In the genomic region with DNA sequence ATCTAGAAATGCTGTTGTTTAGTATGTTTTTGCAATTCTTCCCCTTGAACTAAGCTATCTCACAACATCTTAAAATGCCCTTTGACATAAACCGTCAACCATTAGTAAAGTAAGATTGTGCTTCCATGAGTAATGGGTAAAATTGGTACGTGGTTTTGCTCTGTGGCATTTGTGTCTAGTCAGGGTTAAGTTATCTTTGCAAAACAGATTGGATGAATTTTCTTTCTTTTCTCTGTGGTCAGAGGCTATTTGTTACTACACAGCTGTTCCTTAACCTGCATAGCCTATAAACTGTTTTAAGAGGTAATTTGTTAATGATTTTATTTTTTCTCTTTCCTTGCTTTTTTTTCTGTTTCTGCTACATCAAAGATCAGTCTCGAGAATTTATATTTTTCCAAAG, we compare ENCODE assay signal across 15 cellular contexts.
DNase-seq lines count a peak whose midpoint lies in the region; ATAC-seq, FAIRE-seq and TF ChIP-seq lines count a peak whose summit lies in the region.
"Had no signal": no experiment of that assay in that cellular context is flagged by ENCODE, and none has a peak within 500 bp of the region (broad histone marks: within the 10 kb centered on the region; RNA-seq: fewer than 3 reads in every experiment).

No MANE protein-coding gene starts in this region.

- H3F3A ChIP-seq in MM.1S (ENCODE audit: insufficient read depth, low read length) (no peaks in the 10 kb centered on the region), neural progenitor cell (ENCODE audit: low read depth) (peaks cover 9% of the 10 kb centered on the region)

- H3K79me2 ChIP-seq in MM.1S (ENCODE audit: low read length) (peaks cover 95% of the 10 kb centered on the region), neural progenitor cell (ENCODE audit: low read depth) (peaks cover 97% of the 10 kb centered on the region)

- FAIRE-seq in pancreas (lab: Jason Lieb, UNC) = no peak

- peak; percentile 68 for DNase-seq in ELR (ENCODE audit: low read depth)
- DNase-seq in MM.1S = peak; percentile 23
- peak; percentile 95 for DNase-seq in amniotic epithelial cell (ENCODE audit: low read depth)
- peak; percentile 22 for DNase-seq in kidney glomerular epithelial cell (lab: John Stamatoyannopoulos, UW)
- DNase-seq in pancreas = no peak
- no peak for DNase-seq in right cardiac atrium
- no peak for DNase-seq in cerebellar nuclear complex (lab: John Stamatoyannopoulos, UW)
- DNase-seq in neural progenitor cell (ENCODE audit: low spot score) = no peak
- DNase-seq: CD4-positive, alpha-beta T cell; foreskin melanocyte; naive B cell; Peyer's patch; sigmoid colon had no signal

- H2AFZ ChIP-seq in MM.1S (ENCODE audit: low read length) (no peak overlapping the region), neural progenitor cell (replicated peaks) (no peak overlapping the region)

- H3K4me3 ChIP-seq in MM.1S (ENCODE audit: low read length) = no peak overlapping the region
- no peak overlapping the region for H3K4me3 ChIP-seq in pancreas
- H3K4me3 ChIP-seq in right cardiac atrium (ENCODE audit: low read length) = no peak overlapping the region
- H3K4me3 ChIP-seq in neural progenitor cell = no peak overlapping the region
- H3K4me3 ChIP-seq: coronary artery, Peyer's patch, sigmoid colon had no signal

- no peaks in the 10 kb centered on the region for H3K9me2 ChIP-seq in MM.1S (replicated peaks; ENCODE audit: insufficient read depth, low read length)

- WGBS in pancreas, 2 donors = 92 to 96% methylated on average over 3 of the region's 3 CpGs
- WGBS in right cardiac atrium = 93% methylated on average over 3 of the region's 3 CpGs

- ATAC-seq in pancreas (no peak), right cardiac atrium (no peak)

- H3K4me1 ChIP-seq in MM.1S (ENCODE audit: low read length) (peaks cover 9% of the 10 kb centered on the region; the same call in 1 of the 2 replicates), pancreas (peaks cover 0 to 5% (median 0%) of the 10 kb centered on the region in 3 donors), right cardiac atrium (ENCODE audit: control insufficient read depth, insufficient read depth, low read length) (peaks cover 13% of the 10 kb centered on the region), neural progenitor cell (peaks cover 28% of the 10 kb centered on the region)

- no peaks in the 10 kb centered on the region for H3K36me3 ChIP-seq in MM.1S (replicated peaks; ENCODE audit: insufficient read depth, low read length)
- no peaks in the 10 kb centered on the region for H3K36me3 ChIP-seq in pancreas
- H3K36me3 ChIP-seq in neural progenitor cell = no peaks in the 10 kb centered on the region
- H3K36me3 ChIP-seq: Peyer's patch, sigmoid colon had no signal

- H3K27ac ChIP-seq in MM.1S (ENCODE audit: low read length) (no peak overlapping the region), pancreas (no peak overlapping the region), right cardiac atrium (ENCODE audit: low read length) (no peak overlapping the region), neural progenitor cell (no peak overlapping the region)
- H3K27ac ChIP-seq: coronary artery, Peyer's patch, sigmoid colon had no signal

- no peaks in the 10 kb centered on the region for H4K20me1 ChIP-seq in MM.1S (ENCODE audit: insufficient read depth, low read length)
- peaks cover 38% of the 10 kb centered on the region for H4K20me1 ChIP-seq in neural progenitor cell (ENCODE audit: low read depth)

- H3K9me3 Mint-ChIP-seq in neural progenitor cell = peaks cover 14% of the 10 kb centered on the region
- H3K9me3 Mint-ChIP-seq: activated naive CD4-positive, alpha-beta T cell treated with anti-CD3 and anti-CD28 coated beads, Interleukin-2, amount 50 U/mL, for 24 hours; CD4-positive, alpha-beta T cell; naive B cell had no signal

- peaks cover 21% of the 10 kb centered on the region for H3K36me3 Mint-ChIP-seq in neural progenitor cell

- H3K9ac ChIP-seq in MM.1S (ENCODE audit: low read length) (no peak overlapping the region), neural progenitor cell (no peak overlapping the region)

- H3K9me3 ChIP-seq in MM.1S (replicated peaks; ENCODE audit: insufficient read depth, low read length) (no peaks in the 10 kb centered on the region), pancreas (no peaks in the 10 kb centered on the region), right cardiac atrium (ENCODE audit: control insufficient read depth, low read length) (no peaks in the 10 kb centered on the region), neural progenitor cell (ENCODE audit: low read depth) (no peaks in the 10 kb centered on the region)
- H3K9me3 ChIP-seq: Peyer's patch, sigmoid colon had no signal

- H3K27me3 Mint-ChIP-seq in neural progenitor cell (ENCODE audit: insufficient read depth, low read depth) = peaks cover 3% of the 10 kb centered on the region
- H3K27me3 Mint-ChIP-seq: activated naive CD4-positive, alpha-beta T cell treated with anti-CD3 and anti-CD28 coated beads, Interleukin-2, amount 50 U/mL, for 24 hours; CD4-positive, alpha-beta T cell; naive B cell had no signal

- H3K4me1 Mint-ChIP-seq in neural progenitor cell = peaks cover 17% of the 10 kb centered on the region

- H3K27ac Mint-ChIP-seq in neural progenitor cell = no peak overlapping the region
- H3K27ac Mint-ChIP-seq: activated naive CD4-positive, alpha-beta T cell treated with anti-CD3 and anti-CD28 coated beads, Interleukin-2, amount 50 U/mL, for 24 hours; CD4-positive, alpha-beta T cell had no signal

- TF ChIP-seq CTCF in MM.1S (IDR thresholded peaks at IDR 0.05; ENCODE audit: low read length) (no peak), pancreas (IDR thresholded peaks at IDR 0.05) (no peak), neural progenitor cell (IDR thresholded peaks at IDR 0.05) (no peak)

- intact Hi-C loops in pancreas (cut with DNase I) = no loop called here
- intact Hi-C loops in right cardiac atrium (cut with DNase I) = no loop called here

- H3K4me3 Mint-ChIP-seq in neural progenitor cell = no peak overlapping the region
- H3K4me3 Mint-ChIP-seq: activated naive CD4-positive, alpha-beta T cell treated with anti-CD3 and anti-CD28 coated beads, Interleukin-2, amount 50 U/mL, for 24 hours; CD4-positive, alpha-beta T cell; naive B cell had no signal

- no peaks in the 10 kb centered on the region for H3K27me3 ChIP-seq in MM.1S (replicated peaks; ENCODE audit: insufficient read depth, low read length)
- H3K27me3 ChIP-seq in pancreas = no peaks in the 10 kb centered on the region
- H3K27me3 ChIP-seq in right cardiac atrium (ENCODE audit: control insufficient read depth, insufficient read depth) = no peaks in the 10 kb centered on the region
- H3K27me3 ChIP-seq in neural progenitor cell = no peaks in the 10 kb centered on the region
- H3K27me3 ChIP-seq: Peyer's patch, sigmoid colon had no signal

- H3K4me2 ChIP-seq in MM.1S (ENCODE audit: low read depth, low read length) (no peak overlapping the region), neural progenitor cell (no peak overlapping the region)

Comparison
In these comparisons a context has a peak if more than half of its experiments do, and no peak if none do; other contexts are left out.
1. DNase-seq: peak in ELR (single experiment), MM.1S (single experiment), amniotic epithelial cell (single experiment) and kidney glomerular epithelial cell (single experiment); none in pancreas (0 of 6), right cardiac atrium (0 of 3), cerebellar nuclear complex (0 of 2) and neural progenitor cell (single experiment).